8 cellular contexts compared by ENCODE assay signal in the genomic region with DNA sequence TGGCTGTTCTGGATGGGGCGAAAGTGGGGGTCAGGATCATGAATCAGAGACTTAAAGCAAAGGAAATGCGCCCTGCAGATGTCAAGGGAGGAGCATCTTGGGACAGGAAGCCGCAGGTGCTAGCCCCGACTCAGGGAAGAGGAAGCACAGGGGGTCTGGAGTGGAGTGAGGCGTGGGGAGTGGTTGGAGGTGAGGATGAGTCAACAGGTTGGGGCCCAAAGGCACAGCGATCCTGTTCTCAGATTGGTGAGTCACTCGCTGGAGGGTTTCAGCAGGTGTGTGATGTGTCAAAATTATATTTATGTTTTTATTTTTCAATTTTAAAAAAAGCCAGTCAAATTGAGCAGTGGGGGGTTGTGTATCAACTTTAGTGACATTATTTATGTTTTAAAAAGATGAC.
A peak's percentile ranks its signal among the peaks of the same experiment; 100 is the strongest.
DNase-seq lines count a peak whose midpoint lies in the region; ATAC-seq and TF ChIP-seq lines count a peak whose summit lies in the region.

No MANE protein-coding gene starts in this region.

- peak; percentile 69 for DNase-seq in GM10248 (ENCODE audit: extremely low spot score)
- DNase-seq in RWPE1 (ENCODE audit: low spot score), result peak; percentile 92
- peak; percentile 14 to 41 (median 25) for DNase-seq in activated naive CD4-positive, alpha-beta T cell (lab: John Stamatoyannopoulos, UW)
- DNase-seq in stimulated activated CD4-positive, alpha-beta T cell treated with anti-CD3 and anti-CD28 coated beads, Interleukin-1b, Interleukin-23, amount 100 ng/mL, for 24 hours (ENCODE audit: low read depth in 4 of 4, low spot score in 1 of 4), result peak; percentile 34 to 71 (median 46)
- no peak for DNase-seq in dedifferentiated amniotic fluid mesenchymal stem cell (ENCODE audit: extremely low spot score)

- ATAC-seq in HG03469 (IDR thresholded peaks at IDR 0.05; ENCODE audit: unreplicated experiment) (no peak), HG02885 (IDR thresholded peaks at IDR 0.05; ENCODE audit: poor library complexity, unreplicated experiment) (no peak), GM21529 (IDR thresholded peaks at IDR 0.05; ENCODE audit: unreplicated experiment) (no peak)

- POLR2A ChIA-PET in GM10248 (lab: Yijun Ruan, JAX) (no interaction called here), RWPE1 (lab: Yijun Ruan, JAX; ENCODE audit: low non-redundant PET) (no interaction called here)

- CTCF ChIA-PET in GM10248 (lab: Yijun Ruan, JAX), result no interaction called here
- CTCF ChIA-PET in RWPE1 (lab: Yijun Ruan, JAX), result no interaction called here

- H3K27ac ChIP-seq in RWPE1, result no peak overlapping the region

- TF ChIP-seq CTCF in GM10248 (IDR thresholded peaks at IDR 0.05; ENCODE audit: control extremely low read depth, extremely low read depth, low read depth, missing control alignments) (no peak), RWPE1 (conservative IDR thresholded peaks at IDR 0.05; ENCODE audit: low read depth) (no peak)
